Comparison of ENCODE assay signal across 30 cellular contexts in genomic region chr5:17964067-17964466, GRCh38.
"Had no signal": no experiment of that assay in that cellular context is flagged by ENCODE, and none has a peak within 500 bp of the region (broad histone marks: within the 10 kb centered on the region; RNA-seq: fewer than 3 reads in every experiment).

No MANE protein-coding gene starts in this region.

- H3K27ac ChIP-seq: ascending aorta, brain microvascular endothelial cell, colonic mucosa, esophagus muscularis mucosa, foreskin keratinocyte, gastrocnemius medialis, heart left ventricle had no signal

- H3K9me3 ChIP-seq: ascending aorta, colonic mucosa, esophagus muscularis mucosa, gastrocnemius medialis had no signal

- ATAC-seq: activated naive CD4-positive, alpha-beta T cell treated with anti-CD3 and anti-CD28 coated beads, Interleukin-2, amount 50 U/mL, for 72 hours; activated T-cell treated with anti-CD3 and anti-CD28 coated beads, Interleukin-2, amount 50 U/mL, for 72 hours; foreskin keratinocyte; gastrocnemius medialis; heart left ventricle; T-helper 17 cell had no signal

- DNase-seq: activated CD4-positive, alpha-beta memory T cell treated with anti-CD3 and anti-CD28 coated beads, Interleukin-2, amount 10 ng/mL, durations not matched to agents 7 days and 5 days; activated CD4-positive, alpha-beta T cell treated with anti-CD3 and anti-CD28 coated beads for 1 hour; activated CD4-positive, alpha-beta T cell treated with anti-CD3 and anti-CD28 coated beads for 4 hours; activated CD4-positive, alpha-beta T cell treated with anti-CD3 and anti-CD28 coated beads, Interleukin-2, amount 10 ng/mL, durations not matched to agents 7 days and 5 days; activated CD4-positive, alpha-beta T cell treated with anti-CD3 and anti-CD28 coated beads, Interleukin-2, amount 50 U/mL, for 4 hours; activated CD4-positive, CD25-positive, alpha-beta regulatory T cell; activated CD8-positive, alpha-beta memory T cell treated with anti-CD3 and anti-CD28 coated beads, Interleukin-2, amount 50 U/mL, for 48 hours; activated gamma-delta T cell; activated naive CD4-positive, alpha-beta T cell; activated naive CD4-positive, alpha-beta T cell treated with anti-CD3 and anti-CD28 coated beads, Interleukin-2, amount 10 ng/mL, durations not matched to agents 7 days and 5 days; activated naive CD8-positive, alpha-beta T cell treated with anti-CD3 and anti-CD28 coated beads, Interleukin-2, amount 10 ng/mL, durations not matched to agents 7 days and 5 days; activated T-cell treated with anti-CD3 and anti-CD28 coated beads for 4 hours; activated T-cell treated with anti-CD3 and anti-CD28 coated beads, Interleukin-2, amount 50 U/mL, for 24 hours; activated T-cell treated with anti-CD3 and anti-CD28 coated beads, Interleukin-2, amount 50 U/mL, for 72 hours; brain microvascular endothelial cell; caudate nucleus; colonic mucosa; effector memory CD4-positive, alpha-beta T cell; endodermal cell; erythroblast; gastrocnemius medialis; glutamatergic neuron; heart left ventricle; T-helper 1 cell; T-helper 17 cell; T1000 had no signal

- H3K4me1 ChIP-seq: ascending aorta, colonic mucosa, esophagus muscularis mucosa, foreskin keratinocyte, gastrocnemius medialis, heart left ventricle had no signal

- H3K27me3 ChIP-seq: ascending aorta, brain microvascular endothelial cell, colonic mucosa, esophagus muscularis mucosa, foreskin keratinocyte, gastrocnemius medialis, heart left ventricle had no signal

- H3K4me3 ChIP-seq: ascending aorta, colonic mucosa, esophagus muscularis mucosa, gastrocnemius medialis, heart left ventricle had no signal

- H3K36me3 ChIP-seq: ascending aorta, brain microvascular endothelial cell, colonic mucosa, esophagus muscularis mucosa, gastrocnemius medialis, heart left ventricle had no signal
